ENCODE assay signal across 27 cellular contexts in the genomic region with DNA sequence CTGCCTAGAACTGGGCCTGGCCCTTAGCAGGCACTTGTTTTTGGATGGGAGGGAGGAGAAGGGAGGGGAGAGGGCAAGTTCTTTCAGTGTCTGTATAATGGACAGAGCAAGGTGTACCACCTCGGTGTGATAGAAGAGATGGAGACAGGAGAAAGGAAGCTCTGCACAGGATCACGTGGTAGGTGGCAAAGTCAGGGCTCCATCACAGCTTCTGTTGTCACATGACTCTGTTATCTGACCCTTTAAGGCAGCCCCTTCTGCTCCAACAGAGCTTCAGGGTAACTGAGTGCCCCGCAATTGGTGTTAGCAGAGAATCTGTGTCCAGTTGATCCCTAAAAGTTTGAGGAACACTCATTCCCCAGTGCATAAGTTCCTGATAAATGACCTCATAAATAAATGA.
"Had no signal": no experiment of that assay in that cellular context is flagged by ENCODE, and none has a peak within 500 bp of the region (broad histone marks: within the 10 kb centered on the region; RNA-seq: fewer than 3 reads in every experiment).

No MANE protein-coding gene starts in this region.

- H3K4me1 ChIP-seq: esophagus muscularis mucosa, tibial nerve, uterus had no signal

- H3K4me3 Mint-ChIP-seq: activated naive CD8-positive, alpha-beta T cell; central memory CD8-positive, alpha-beta T cell; memory B cell; nephron; stimulated activated memory B cell treated with anti-CD40 and anti-IgM and Interleukin-4, amounts not matched to agents 10 μg/mL and 1 μg/mL and 100 μg/mL, for 72 hours had no signal

- H3K4me3 ChIP-seq: esophagus muscularis mucosa, heart left ventricle, skin epidermis, tibial nerve, uterus had no signal

- H3K27ac ChIP-seq: esophagus muscularis mucosa, heart left ventricle, tibial nerve, uterus, VCaP had no signal

- H3K27me3 Mint-ChIP-seq: activated naive CD8-positive, alpha-beta T cell; central memory CD8-positive, alpha-beta T cell had no signal

- DNase-seq: activated CD4-positive, alpha-beta T cell treated with anti-CD3 and anti-CD28 coated beads for 48 hours; activated CD4-positive, alpha-beta T cell treated with anti-CD3 and anti-CD28 coated beads, Interleukin-2, amount 50 U/mL, for 48 hours; activated CD8-positive, alpha-beta memory T cell treated with anti-CD3 and anti-CD28 coated beads for 24 hours; activated effector memory CD4-positive, alpha-beta T cell treated with Interleukin-2 at 50 U/mL for 16 hours; activated naive CD4-positive, alpha-beta T cell treated with Interleukin-2 at 50 U/mL for 16 hours; anterior cingulate cortex; dermis blood vessel endothelial cell; effector CD4-positive, alpha-beta T cell; foreskin keratinocyte; heart left ventricle; stimulated activated CD4-positive, alpha-beta T cell treated with anti-CD3 and anti-CD28 coated beads, Interleukin-4, amount 100 ng/mL, for 4 hours; stimulated activated CD8-positive, alpha-beta memory T cell treated with anti-CD3 and anti-CD28 coated beads, Interleukin-4, amount 100 ng/mL, for 48 hours; T-helper 9 cell; uterus had no signal

- FAIRE-seq: bronchial epithelial cell, TTC549 had no signal

- H3K36me3 Mint-ChIP-seq: memory B cell; stimulated activated memory B cell treated with anti-CD40 and anti-IgM and Interleukin-4, amounts not matched to agents 10 μg/mL and 1 μg/mL and 100 μg/mL, for 72 hours had no signal

- H3K9me3 ChIP-seq: esophagus muscularis mucosa, tibial nerve, uterus had no signal

- H3K9me3 Mint-ChIP-seq: central memory CD8-positive, alpha-beta T cell; stimulated activated memory B cell treated with anti-CD40 and anti-IgM and Interleukin-4, amounts not matched to agents 10 μg/mL and 1 μg/mL and 100 μg/mL, for 72 hours had no signal

- H3K4me1 Mint-ChIP-seq: central memory CD8-positive, alpha-beta T cell; nephron had no signal

- ATAC-seq: activated CD4-positive, CD25-positive, alpha-beta regulatory T cell treated with anti-CD3 and anti-CD28 coated beads, Interleukin-2, amount 50 U/mL, for 24 hours; foreskin keratinocyte; heart left ventricle; sciatic nerve; stimulated activated memory B cell treated with anti-CD40 and anti-IgM and Interleukin-4, amounts not matched to agents 10 μg/mL and 1 μg/mL and 100 μg/mL, for 72 hours had no signal

- H3K27ac Mint-ChIP-seq: activated naive CD8-positive, alpha-beta T cell; memory B cell; nephron; stimulated activated memory B cell treated with anti-CD40 and anti-IgM and Interleukin-4, amounts not matched to agents 10 μg/mL and 1 μg/mL and 100 μg/mL, for 72 hours had no signal

- H3K27me3 ChIP-seq: esophagus muscularis mucosa, foreskin keratinocyte, heart left ventricle, tibial nerve, uterus had no signal

- H3K36me3 ChIP-seq: esophagus muscularis mucosa, heart left ventricle, tibial nerve, uterus had no signal
